Comparison of ENCODE assay signal across 13 cellular contexts in the genomic region with DNA sequence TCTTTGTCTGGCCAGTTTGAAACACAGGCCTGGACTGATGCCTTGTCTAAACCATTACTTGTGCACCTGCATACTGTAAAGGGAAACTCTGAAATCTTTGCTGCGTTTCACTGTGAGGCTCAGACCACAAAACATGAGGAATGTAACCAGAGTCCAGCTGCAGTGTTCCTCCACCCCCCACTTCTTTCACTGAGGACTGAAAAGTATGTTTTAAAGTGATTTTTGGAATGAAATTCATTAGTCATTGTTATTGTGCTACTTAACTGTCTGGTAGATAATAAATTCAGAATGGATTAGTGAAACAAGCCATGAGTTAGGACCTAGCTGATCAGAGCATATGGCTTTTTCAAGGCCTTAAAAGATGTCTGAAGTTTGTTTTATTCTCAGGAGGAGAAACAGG.
DNase-seq lines count a peak whose midpoint lies in the region; TF ChIP-seq lines count a peak whose summit lies in the region.
"Had no signal": no experiment of that assay in that cellular context is flagged by ENCODE, and none has a peak within 500 bp of the region (broad histone marks: within the 10 kb centered on the region; RNA-seq: fewer than 3 reads in every experiment).

No MANE protein-coding gene starts in this region.

- H3K79me2 ChIP-seq in neural progenitor cell (ENCODE audit: low read depth), result no peaks in the 10 kb centered on the region

- TF ChIP-seq POLR2A in adrenal gland (IDR thresholded peaks at IDR 0.05), result no peak

- H3K27me3 Mint-ChIP-seq in neural progenitor cell (ENCODE audit: insufficient read depth, low read depth), result no peaks in the 10 kb centered on the region

- H3K4me1 ChIP-seq in BLaER1 treated with 17β-estradiol and CSF1 and Interleukin-3, amounts not matched to agents 10 nM and 100 nM, result peaks cover 0 to 8% (median 6%) of the 10 kb centered on the region in 10 experiments; a peak in 10 of 20 replicates
- H3K4me1 ChIP-seq in neural progenitor cell (peaks cover 17% of the 10 kb centered on the region), adrenal gland (replicated peaks in 1 of 2) (peaks cover 0 to 14% of the 10 kb centered on the region in 2 donors)
- H3K4me1 ChIP-seq: pancreas had no signal

- no peaks in the 10 kb centered on the region for H3F3A ChIP-seq in neural progenitor cell (ENCODE audit: low read depth)

- H3K9ac ChIP-seq in BLaER1 treated with 17β-estradiol and CSF1 and Interleukin-3, amounts not matched to agents 10 nM and 100 nM, result no peak overlapping the region
- H3K9ac ChIP-seq in neural progenitor cell, result no peak overlapping the region

- intact Hi-C loops in adrenal gland (cut with DNase I), result no loop called here

- H3K4me2 ChIP-seq in BLaER1 treated with 17β-estradiol and CSF1 and Interleukin-3, amounts not matched to agents 10 nM and 100 nM, result peak overlapping the region in 6 of 11 experiments; percentile 3 to 40 (median 12); a peak in 6 of 22 replicates
- H3K4me2 ChIP-seq in neural progenitor cell, result peak overlapping the region; percentile 1

- H3K4me1 Mint-ChIP-seq in neural progenitor cell, result peaks cover 10% of the 10 kb centered on the region

- H2AFZ ChIP-seq in neural progenitor cell (replicated peaks), result no peak overlapping the region

- no peak overlapping the region for H3K4me3 Mint-ChIP-seq in neural progenitor cell

- H3K9me3 Mint-ChIP-seq in neural progenitor cell, result peaks cover 4% of the 10 kb centered on the region

- peak overlapping the region; percentile 46 for H3K27ac Mint-ChIP-seq in neural progenitor cell

- no peak overlapping the region for H3K4me3 ChIP-seq in BLaER1 treated with 17β-estradiol and CSF1 and Interleukin-3, amounts not matched to agents 10 nM and 100 nM
- H3K4me3 ChIP-seq in cardiac fibroblast (replicated peaks in 1 of 2; ENCODE audit: low read depth in 2 of 2, low read length in 2 of 2) (no peak overlapping the region), neural progenitor cell (no peak overlapping the region), adrenal gland (no peak overlapping the region)
- H3K4me3 ChIP-seq: ascending aorta, pancreas, thyroid gland had no signal

- peaks cover 19% of the 10 kb centered on the region for H3K36me3 Mint-ChIP-seq in neural progenitor cell

- peaks cover 16 to 42% (median 31%) of the 10 kb centered on the region in 11 experiments for H3K9me3 ChIP-seq in BLaER1 treated with 17β-estradiol and CSF1 and Interleukin-3, amounts not matched to agents 10 nM and 100 nM (replicated peaks in 1 of 11)
- no peaks in the 10 kb centered on the region for H3K9me3 ChIP-seq in neural progenitor cell (ENCODE audit: low read depth)
- no peaks in the 10 kb centered on the region for H3K9me3 ChIP-seq in adrenal gland (replicated peaks in 1 of 3)
- H3K9me3 ChIP-seq: ascending aorta, pancreas, thyroid gland had no signal

- peaks cover 27 to 64% (median 47%) of the 10 kb centered on the region in 11 experiments for H3K36me3 ChIP-seq in BLaER1 treated with 17β-estradiol and CSF1 and Interleukin-3, amounts not matched to agents 10 nM and 100 nM
- H3K36me3 ChIP-seq in neural progenitor cell (no peaks in the 10 kb centered on the region), adrenal gland (replicated peaks in 1 of 2) (no peaks in the 10 kb centered on the region)
- H3K36me3 ChIP-seq: pancreas, thyroid gland had no signal

- H3K27me3 ChIP-seq in BLaER1 treated with 17β-estradiol and CSF1 and Interleukin-3, amounts not matched to agents 10 nM and 100 nM, result no peaks in the 10 kb centered on the region
- no peaks in the 10 kb centered on the region for H3K27me3 ChIP-seq in neural progenitor cell
- no peaks in the 10 kb centered on the region for H3K27me3 ChIP-seq in adrenal gland
- H3K27me3 ChIP-seq: ascending aorta, foreskin keratinocyte, pancreas, thyroid gland had no signal

- H3K27ac ChIP-seq in BLaER1 treated with 17β-estradiol and CSF1 and Interleukin-3, amounts not matched to agents 10 nM and 100 nM, result no peak overlapping the region; a peak in 1 of 22 replicates
- no peak overlapping the region for H3K27ac ChIP-seq in neural progenitor cell
- no peak overlapping the region for H3K27ac ChIP-seq in adrenal gland
- H3K27ac ChIP-seq: foreskin keratinocyte, pancreas had no signal

- H4K20me1 ChIP-seq in BLaER1 treated with 17β-estradiol and CSF1 and Interleukin-3, amounts not matched to agents 10 nM and 100 nM, result no peaks in the 10 kb centered on the region
- H4K20me1 ChIP-seq in neural progenitor cell (ENCODE audit: low read depth), result peaks cover 7% of the 10 kb centered on the region

- DNase-seq in HS-27A (ENCODE audit: low read depth) (peak; percentile 74), cardiac fibroblast (ENCODE audit: low read depth in 2 of 2) (peak; percentile 63 to 85), neural progenitor cell (ENCODE audit: low spot score) (no peak), midbrain (lab: John Stamatoyannopoulos, UW) (no peak), NCI-H226 (no peak), adrenal gland (no peak), HuH-7 (ENCODE audit: low spot score) (no peak)
- DNase-seq: foreskin keratinocyte, left colon, pancreas had no signal

- 47 to 76% (median 65%) methylated on average over 1 of the region's 1 CpG for WGBS in adrenal gland, 4 donors

- no peak for TF ChIP-seq CTCF in cardiac fibroblast (IDR thresholded peaks at IDR 0.05; ENCODE audit: low read depth, low read length)
- no peak for TF ChIP-seq CTCF in neural progenitor cell (IDR thresholded peaks at IDR 0.05)
- no peak for TF ChIP-seq CTCF in adrenal gland (IDR thresholded peaks at IDR 0.05)

Comparison
In these comparisons a context has a peak if more than half of its experiments do, and no peak if none do; other contexts are left out.
1. DNase-seq: peak in HS-27A (single experiment) and cardiac fibroblast (2 of 2); none in neural progenitor cell (single experiment), midbrain (single experiment), NCI-H226 (single experiment), adrenal gland (0 of 7) and HuH-7 (single experiment).